ENCODE assay signal across 2 cellular contexts in genomic region chr7:6750173-6750572, GRCh38. TPM values are rescaled to one million over a fixed set of nuclear protein-coding genes. Genes with fewer than 3 reads are reported as not detected.
"Had no signal": no experiment of that assay in that cellular context is flagged by ENCODE, and none has a peak within 500 bp of the region (broad histone marks: within the 10 kb centered on the region; RNA-seq: fewer than 3 reads in every experiment).

No MANE protein-coding gene starts in this region.

RNA-seq across cellular contexts. Expression of gene RSPH10B2, which starts 3.7 kb away (rescaled TPM):
- total RNA-seq: activated naive CD4-positive, alpha-beta T cell treated with anti-CD3 and anti-CD28 coated beads for 36 hours; body of pancreas had no signal
